Comparison of ENCODE assay signal across 21 cellular contexts in genomic region chr9:135821733-135822382, GRCh38.
A peak's percentile ranks its signal among the peaks of the same experiment; 100 is the strongest.
DNase-seq lines count a peak whose midpoint lies in the region; ATAC-seq, FAIRE-seq and TF ChIP-seq lines count a peak whose summit lies in the region.
"Had no signal": no experiment of that assay in that cellular context is flagged by ENCODE, and none has a peak within 500 bp of the region (broad histone marks: within the 10 kb centered on the region; RNA-seq: fewer than 3 reads in every experiment).

No MANE protein-coding gene starts in this region.

- H3K36me3 Mint-ChIP-seq in neural crest cell (ENCODE audit: low read depth) = peaks cover 17% of the 10 kb centered on the region
- peaks cover 61% of the 10 kb centered on the region for H3K36me3 Mint-ChIP-seq in mesothelial cell of epicardium

- H3K4me1 Mint-ChIP-seq in neural crest cell (no peaks in the 10 kb centered on the region), mesothelial cell of epicardium (no peaks in the 10 kb centered on the region)

- intact Hi-C loops in Right ventricle myocardium inferior (cut with DNase I) (no loop called here), left ventricle myocardium superior (cut with micrococcal nuclease) (no loop called here), tibial artery (cut with DNase I; ENCODE audit: low total_unique reads) (no loop called here)

- H3K27ac ChIP-seq in tibial artery = no peak overlapping the region
- H3K27ac ChIP-seq: GM23248 had no signal

- no peaks in the 10 kb centered on the region for H3K9me3 ChIP-seq in tibial artery
- H3K9me3 ChIP-seq: BE2C had no signal

- ATAC-seq in Right ventricle myocardium inferior (no peak), left ventricle myocardium superior (no peak)
- ATAC-seq: PC-3 had no signal

- no peaks in the 10 kb centered on the region for H3K27me3 ChIP-seq in bronchial epithelial cell (ENCODE audit: control insufficient read depth, insufficient read depth, low read length)
- H3K27me3 ChIP-seq in tibial artery = no peaks in the 10 kb centered on the region
- H3K27me3 ChIP-seq: BE2C had no signal

- TF ChIP-seq CTCF in bronchial epithelial cell (IDR thresholded peaks at IDR 0.05; ENCODE audit: insufficient read depth, low read length, severe bottlenecking) = no peak
- TF ChIP-seq CTCF in neural crest cell (conservative IDR thresholded peaks at IDR 0.05) = no peak
- no peak for TF ChIP-seq CTCF in tibial artery (IDR thresholded peaks at IDR 0.05)
- TF ChIP-seq CTCF in mesothelial cell of epicardium (IDR thresholded peaks at IDR 0.05; ENCODE audit: unreplicated experiment) = no peak

- H3K27ac Mint-ChIP-seq in neural crest cell (ENCODE audit: unreplicated experiment) (peak overlapping the region; percentile 84), mesothelial cell of epicardium (no peak overlapping the region)
- H3K27ac Mint-ChIP-seq: CD4-positive, CD25-positive, alpha-beta regulatory T cell had no signal

- H3K4me3 ChIP-seq in bronchial epithelial cell (ENCODE audit: low read depth, low read length) (no peak overlapping the region), tibial artery (no peak overlapping the region)
- H3K4me3 ChIP-seq: GM23248 had no signal

- DNase-seq in Right ventricle myocardium inferior (ENCODE audit: missing footprints) (peak; percentile 13), left ventricle myocardium superior (no peak), bronchial epithelial cell (ENCODE audit: low read depth) (no peak), neural crest cell (ENCODE audit: low read depth, low spot score) (no peak), tibial artery (peak; percentile 11 to 50), NCI-H1436 treated with DMSO at 0.1 percent for 48 hours (lab: John Stamatoyannopoulos, UW) (no peak), HT-29 (ENCODE audit: low spot score) (no peak), mesothelial cell of epicardium (ENCODE audit: low spot score in 2 of 2, unreplicated experiment in 2 of 2) (no peak)
- DNase-seq: BE2C; CD4-positive, CD25-positive, alpha-beta regulatory T cell; GF-D8; GM23248; HCEC 1CT; KBM-7; MV-4-11; NCI-H187; NCI-H226; NCI-H524; PC-3 had no signal

- H3K27me3 Mint-ChIP-seq in neural crest cell (ENCODE audit: low read depth) (no peaks in the 10 kb centered on the region), mesothelial cell of epicardium (ENCODE audit: low read depth) (no peaks in the 10 kb centered on the region)
- H3K27me3 Mint-ChIP-seq: CD4-positive, CD25-positive, alpha-beta regulatory T cell had no signal

- H3K36me3 ChIP-seq in bronchial epithelial cell (ENCODE audit: control insufficient read depth, insufficient read depth, low read length) = peaks cover 33% of the 10 kb centered on the region
- peaks cover 69 to 98% (median 84%) of the 10 kb centered on the region in 3 donors for H3K36me3 ChIP-seq in tibial artery

- no peaks in the 10 kb centered on the region for H3K4me1 ChIP-seq in tibial artery
- H3K4me1 ChIP-seq: BE2C had no signal

- FAIRE-seq in bronchial epithelial cell (lab: Jason Lieb, UNC) = peak; percentile 40
- FAIRE-seq: A204.1, GM19239 had no signal

- H3K4me3 Mint-ChIP-seq in neural crest cell = no peak overlapping the region
- no peak overlapping the region for H3K4me3 Mint-ChIP-seq in mesothelial cell of epicardium
- H3K4me3 Mint-ChIP-seq: CD4-positive, CD25-positive, alpha-beta regulatory T cell had no signal

- H3K9me3 Mint-ChIP-seq in neural crest cell = no peaks in the 10 kb centered on the region
- no peaks in the 10 kb centered on the region for H3K9me3 Mint-ChIP-seq in mesothelial cell of epicardium
- H3K9me3 Mint-ChIP-seq: CD4-positive, CD25-positive, alpha-beta regulatory T cell had no signal

Comparison
In these comparisons a context has a peak if more than half of its experiments do, and no peak if none do; other contexts are left out.
1. DNase-seq: peak in Right ventricle myocardium inferior (single experiment) and tibial artery (2 of 2); none in left ventricle myocardium superior (single experiment), bronchial epithelial cell (single experiment), neural crest cell (single experiment), NCI-H1436 treated with DMSO at 0.1 percent for 48 hours (single experiment), HT-29 (single experiment) and mesothelial cell of epicardium (0 of 2).